ENCODE assay signal across 9 cellular contexts in genomic region chr7:94696981-94697670, GRCh38. TPM values are rescaled to one million over a fixed set of nuclear protein-coding genes. Genes with fewer than 3 reads are reported as not detected.
DNase-seq lines count a peak whose midpoint lies in the region; FAIRE-seq and TF ChIP-seq lines count a peak whose summit lies in the region.
"Had no signal": no experiment of that assay in that cellular context is flagged by ENCODE, and none has a peak within 500 bp of the region (broad histone marks: within the 10 kb centered on the region; RNA-seq: fewer than 3 reads in every experiment).

No MANE protein-coding gene starts in this region.

- dilution Hi-C loops in keratinocyte (cut with MboI; ENCODE audit: extremely low pct_ligation_motif_present, low sequenced_read_pairs): no loop called here

- H3K27me3 ChIP-seq in keratinocyte (ENCODE audit: control insufficient read depth, extremely low read depth, insufficient read depth, low read length): no peaks in the 10 kb centered on the region

- peak; percentile 88 for FAIRE-seq in keratinocyte (lab: Jason Lieb, UNC)

- H2AFZ ChIP-seq in keratinocyte (ENCODE audit: control insufficient read depth, low read length): no peak overlapping the region

- no peak overlapping the region for H3K4me3 ChIP-seq in keratinocyte (ENCODE audit: control insufficient read depth in 2 of 3, extremely low read depth in 1 of 3, insufficient read depth in 2 of 3, low read depth in 1 of 3, low read length in 3 of 3)

- H3K36me3 ChIP-seq in keratinocyte (ENCODE audit: control insufficient read depth in 2 of 2, extremely low read depth in 1 of 2, insufficient read depth in 2 of 2, low read length in 2 of 2): no peaks in the 10 kb centered on the region

- no peaks in the 10 kb centered on the region for H3K9me1 ChIP-seq in keratinocyte (ENCODE audit: control insufficient read depth, extremely low read depth, insufficient read depth, low read length)

- H3K9me3 ChIP-seq in keratinocyte (ENCODE audit: control insufficient read depth, low read depth, low read length): no peaks in the 10 kb centered on the region

- no peak overlapping the region for H3K9ac ChIP-seq in keratinocyte (ENCODE audit: control insufficient read depth, extremely low read depth, insufficient read depth, low read length)

- H3K79me2 ChIP-seq in keratinocyte (ENCODE audit: control insufficient read depth, insufficient read depth, low read length): no peaks in the 10 kb centered on the region

- peak overlapping the region; percentile 31 for H3K4me2 ChIP-seq in keratinocyte (ENCODE audit: control insufficient read depth, extremely low read depth, insufficient read depth, low read depth, low read length)

- DNase-seq in DMS 273 (lab: John Stamatoyannopoulos, UW; ENCODE audit: unreplicated experiment): peak; percentile 32
- no peak for DNase-seq in DMS 273 treated with DMSO at 0.1 percent for 48 hours (lab: John Stamatoyannopoulos, UW)
- peak; percentile 42 for DNase-seq in amniotic stem cell (lab: John Stamatoyannopoulos, UW)
- DNase-seq in keratinocyte (ENCODE audit: low read depth, low spot score): peak; percentile 40
- DNase-seq in ureter (ENCODE audit: low spot score): peak; percentile 58
- DNase-seq in activated gamma-delta T cell (lab: John Stamatoyannopoulos, UW): no peak
- no peak for DNase-seq in 8988T
- DNase-seq in activated gamma-delta T cell treated with Interleukin-2 at 50 U/mL for 16 hours: no peak

- H4K20me1 ChIP-seq in keratinocyte (ENCODE audit: control insufficient read depth, extremely low read depth, insufficient read depth, low read length): no peaks in the 10 kb centered on the region

- no peak for TF ChIP-seq CTCF in keratinocyte (optimal IDR thresholded peaks at IDR 0.05 in 1 of 3, IDR thresholded peaks at IDR 0.05 in 1 of 3, conservative IDR thresholded peaks at IDR 0.05 in 1 of 3; ENCODE audit: extremely low read depth in 1 of 3, insufficient read depth in 2 of 3, low read length in 3 of 3)

- peak overlapping the region; percentile 70 for H3K27ac ChIP-seq in keratinocyte (ENCODE audit: control insufficient read depth, insufficient read depth, low read length)
- H3K27ac ChIP-seq: 22Rv1 had no signal

- peaks cover 29% of the 10 kb centered on the region for H3K4me1 ChIP-seq in keratinocyte (ENCODE audit: control insufficient read depth, extremely low read depth, insufficient read depth, low read length)

RNA-seq across cellular contexts. Expression of gene SGCE, which starts 41.2 kb away (rescaled TPM):
- polyA plus RNA-seq in keratinocyte: 4.3 to 10.5 TPM (median 7.9 TPM) in 3 replicates
- polyA plus RNA-seq in keratinocyte (2011; ENCODE audit: low read depth): 1.3 TPM
- 2.4 and 4.5 TPM in 2 replicates for polyA plus RNA-seq in keratinocyte (2011; cell fraction: cytosol; rRNA removed)
- 5.9 and 7.7 TPM in 2 replicates for polyA plus RNA-seq in keratinocyte (2011; cell fraction: nucleus; rRNA removed)
- 1.0 and 4.2 TPM in 2 replicates for polyA plus RNA-seq in keratinocyte (2012; ENCODE audit: low replicate concordance)
- 2.2 to 5.5 TPM (median 3.3 TPM) in 3 replicates for polyA minus RNA-seq in keratinocyte
- polyA minus RNA-seq in keratinocyte (2011; cell fraction: cytosol; rRNA and poly(A)+ RNA removed): 4.6 TPM
- 6.0 and 8.7 TPM in 2 replicates for polyA minus RNA-seq in keratinocyte (2011; cell fraction: nucleus; rRNA and poly(A)+ RNA removed)
- total RNA-seq in ureter: 35.9 TPM

Comparison
In these comparisons a context has a peak if more than half of its experiments do, and no peak if none do; other contexts are left out.
1. DNase-seq: peak in DMS 273 (single experiment), amniotic stem cell (single experiment), keratinocyte (single experiment) and ureter (single experiment); none in DMS 273 treated with DMSO at 0.1 percent for 48 hours (single experiment), activated gamma-delta T cell (single experiment), 8988T (single experiment) and activated gamma-delta T cell treated with Interleukin-2 at 50 U/mL for 16 hours (single experiment).